Comparison of ENCODE assay signal across 8 cellular contexts in the genomic region with DNA sequence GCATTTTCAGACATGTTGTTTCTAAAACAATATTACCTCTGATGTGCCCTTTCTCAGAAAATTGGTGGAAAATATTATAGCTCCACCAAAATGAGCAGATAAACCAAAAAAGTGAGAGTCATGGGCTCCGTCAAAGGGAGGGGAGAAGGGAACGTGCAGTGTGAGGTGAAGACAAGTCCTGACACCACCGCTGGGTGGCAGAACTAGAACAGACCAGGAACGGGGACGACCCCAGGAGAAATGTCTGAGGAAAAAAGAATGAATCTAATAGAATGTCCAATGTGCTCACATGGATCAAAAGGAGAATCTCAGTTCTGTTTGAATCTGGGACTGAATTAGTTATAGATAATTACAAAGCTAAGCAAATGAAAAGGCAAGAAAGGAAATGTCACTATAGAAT. TPM values are rescaled to one million over a fixed set of nuclear protein-coding genes. Genes with fewer than 3 reads are reported as not detected.
A peak's percentile ranks its signal among the peaks of the same experiment; 100 is the strongest.
DNase-seq lines count a peak whose midpoint lies in the region; ATAC-seq and TF ChIP-seq lines count a peak whose summit lies in the region.

No MANE protein-coding gene starts in this region.

- H3K4me1 ChIP-seq in mesendoderm (ENCODE audit: control insufficient read depth, low read depth, low read length) (no peaks in the 10 kb centered on the region), ascending aorta (peaks cover 0 to 4% of the 10 kb centered on the region in 2 donors)

- no peak overlapping the region for H3K56ac ChIP-seq in mesendoderm (ENCODE audit: low read length)

- no peak overlapping the region for H3K4ac ChIP-seq in mesendoderm (ENCODE audit: low read depth, low read length)

- H3K23ac ChIP-seq in mesendoderm (ENCODE audit: low read length): no peak overlapping the region

- H2BK5ac ChIP-seq in mesendoderm (ENCODE audit: low read length): no peak overlapping the region

- no peaks in the 10 kb centered on the region for H3K79me1 ChIP-seq in mesendoderm (ENCODE audit: low read length)

- H3K4me3 ChIP-seq in brain microvascular endothelial cell (ENCODE audit: low read depth, low read length) (no peak overlapping the region), mesendoderm (ENCODE audit: low read length) (no peak overlapping the region), ascending aorta (no peak overlapping the region)

- peaks cover 55% of the 10 kb centered on the region for H3K36me3 ChIP-seq in brain microvascular endothelial cell (replicated peaks)
- H3K36me3 ChIP-seq in mesendoderm (ENCODE audit: control insufficient read depth, insufficient read depth, low read length): peaks cover 3% of the 10 kb centered on the region
- peaks cover 67 to 75% of the 10 kb centered on the region in 2 donors for H3K36me3 ChIP-seq in ascending aorta

- in situ Hi-C loops in brain microvascular endothelial cell (cut with HindIII; ENCODE audit: low pct_ligation_motif_present, low sequenced_read_pairs): no loop called here

- no peak overlapping the region for H2AK5ac ChIP-seq in mesendoderm (ENCODE audit: low read length)

- intact Hi-C loops in ascending aorta (cut with DNase I): loop anchor here (5.0 kb wide), 1 partner anchor 95 kb away; no protein-coding TSS in a partner anchor

- no peak overlapping the region for H2BK15ac ChIP-seq in mesendoderm (replicated peaks; ENCODE audit: low read depth)

- H3K4me2 ChIP-seq in mesendoderm (ENCODE audit: low read length): no peak overlapping the region

- DNase-seq in AG20443 (ENCODE audit: low spot score) (peak; percentile 56), NCI-H510A treated with DMSO at 0.1 percent for 48 hours (lab: John Stamatoyannopoulos, UW) (peak; percentile 27), brain microvascular endothelial cell (no peak), mesendoderm (peak; percentile 63), ascending aorta (ENCODE audit: low spot score in 2 of 2) (no peak), GM19238 (ENCODE audit: insufficient read length, low spot score) (no peak)

- H3K79me2 ChIP-seq in mesendoderm (ENCODE audit: control insufficient read depth, insufficient read depth, low read length): no peaks in the 10 kb centered on the region

- no peak overlapping the region for H3K27ac ChIP-seq in brain microvascular endothelial cell
- H3K27ac ChIP-seq in mesendoderm (ENCODE audit: low read depth, low read length): no peak overlapping the region
- no peak overlapping the region for H3K27ac ChIP-seq in ascending aorta

- no peak overlapping the region for H4K8ac ChIP-seq in mesendoderm (ENCODE audit: low read depth, low read length)

- H3K9ac ChIP-seq in mesendoderm (ENCODE audit: low read length): no peak overlapping the region

- no peak overlapping the region for H4K5ac ChIP-seq in mesendoderm (ENCODE audit: low read length)

- H3K18ac ChIP-seq in mesendoderm (ENCODE audit: low read length): no peak overlapping the region

- H3K27me3 ChIP-seq in brain microvascular endothelial cell (replicated peaks): no peaks in the 10 kb centered on the region
- no peaks in the 10 kb centered on the region for H3K27me3 ChIP-seq in mesendoderm (ENCODE audit: insufficient read depth, low read length, poor library complexity)
- H3K27me3 ChIP-seq in ascending aorta: no peaks in the 10 kb centered on the region

- TF ChIP-seq CTCF in brain microvascular endothelial cell (IDR thresholded peaks at IDR 0.05; ENCODE audit: low read depth, low read length, missing control alignments): peak; percentile 78
- TF ChIP-seq CTCF in ascending aorta (IDR thresholded peaks at IDR 0.05): peak in 1 of 3 experiments; percentile 57

- WGBS in mesendoderm (ENCODE audit: extremely low coverage, insufficient coverage, low lambda C conversion rate): no CpG with 5 or more reads among the region's 5 CpGs

- no peak overlapping the region for H2BK120ac ChIP-seq in mesendoderm (ENCODE audit: low read depth, low read length)

- ATAC-seq in GM18502 (IDR thresholded peaks at IDR 0.05; ENCODE audit: poor library complexity, unreplicated experiment) (peak; percentile 69), HG02981 (IDR thresholded peaks at IDR 0.05; ENCODE audit: unreplicated experiment) (no peak)

- no peaks in the 10 kb centered on the region for H3K9me3 ChIP-seq in ascending aorta

RNA-seq across cellular contexts. Expression of a gene that starts 22.6 kb away (rescaled TPM):
- 1.5 TPM for polyA plus RNA-seq in mesendoderm (2013, experiment 1 of 2)
- 1.6 TPM for polyA plus RNA-seq in mesendoderm (2013, experiment 2 of 2)
- 20.5 TPM for total RNA-seq in ascending aorta

RNA-seq across cellular contexts. Expression of a gene that starts 24.8 kb away (rescaled TPM):
- polyA plus RNA-seq in mesendoderm (2013, experiment 1 of 2): 17.8 TPM
- 19.9 TPM for polyA plus RNA-seq in mesendoderm (2013, experiment 2 of 2)
- total RNA-seq in ascending aorta: 208 TPM

Comparison
In these comparisons a context has a peak if more than half of its experiments do, and no peak if none do; other contexts are left out.
1. DNase-seq: peak in AG20443 (single experiment), NCI-H510A treated with DMSO at 0.1 percent for 48 hours (single experiment) and mesendoderm (single experiment); none in brain microvascular endothelial cell (single experiment), ascending aorta (0 of 2) and GM19238 (single experiment).